ENCODE assay signal across 1 cellular context in the genomic region with DNA sequence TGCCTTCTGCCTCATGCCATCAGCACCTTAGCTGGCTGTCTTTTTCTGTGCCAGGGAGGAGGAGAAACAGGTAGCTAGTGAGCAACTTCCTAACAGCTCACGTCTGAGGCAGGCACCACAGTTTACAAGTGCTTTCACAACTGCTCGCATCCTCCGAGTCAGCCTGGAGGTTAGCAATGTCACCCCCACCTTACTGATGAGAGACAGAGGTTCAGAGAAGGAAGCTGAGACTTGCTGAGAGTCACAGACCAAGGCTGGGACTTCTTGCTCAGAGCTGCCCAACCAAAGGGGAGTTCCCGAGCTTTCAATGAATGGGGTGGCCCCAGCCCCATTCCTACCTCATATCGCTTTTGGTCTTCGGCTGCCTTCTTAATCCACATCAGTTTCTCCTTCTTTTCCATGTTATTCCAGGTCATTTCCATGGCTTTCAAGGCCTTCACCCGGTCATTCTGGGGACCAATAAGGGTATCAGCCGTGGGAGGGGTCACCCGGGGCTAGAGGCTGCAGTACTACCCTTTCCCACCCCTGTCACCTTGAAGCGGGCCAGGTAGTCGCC.
A peak's percentile ranks its signal among the peaks of the same experiment; 100 is the strongest.
TF ChIP-seq lines count a peak whose summit lies in the region.

No MANE protein-coding gene starts in this region.

TF ChIP-seq in GM12878, 131 proteins besides CTCF, POLR2A, EP300 and RAD21:
- TF ChIP-seq RUNX3 (IDR thresholded peaks at IDR 0.05; ENCODE audit: low read length): peak; percentile 21; the same call in 1 of the 2 replicates
- TF ChIP-seq TCF12 (IDR thresholded peaks at IDR 0.05; ENCODE audit: low read depth, low read length): no peak
- TF ChIP-seq, protein P1, sequence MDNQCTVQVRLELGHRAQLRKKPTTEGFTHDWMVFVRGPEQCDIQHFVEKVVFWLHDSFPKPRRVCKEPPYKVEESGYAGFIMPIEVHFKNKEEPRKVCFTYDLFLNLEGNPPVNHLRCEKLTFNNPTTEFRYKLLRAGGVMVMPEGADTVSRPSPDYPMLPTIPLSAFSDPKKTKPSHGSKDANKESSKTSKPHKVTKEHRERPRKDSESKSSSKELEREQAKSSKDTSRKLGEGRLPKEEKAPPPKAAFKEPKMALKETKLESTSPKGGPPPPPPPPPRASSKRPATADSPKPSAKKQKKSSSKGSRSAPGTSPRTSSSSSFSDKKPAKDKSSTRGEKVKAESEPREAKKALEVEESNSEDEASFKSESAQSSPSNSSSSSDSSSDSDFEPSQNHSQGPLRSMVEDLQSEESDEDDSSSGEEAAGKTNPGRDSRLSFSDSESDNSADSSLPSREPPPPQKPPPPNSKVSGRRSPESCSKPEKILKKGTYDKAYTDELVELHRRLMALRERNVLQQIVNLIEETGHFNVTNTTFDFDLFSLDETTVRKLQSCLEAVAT (IDR thresholded peaks at IDR 0.05): peak; percentile 33; the same call in 1 of the 2 replicates
- TF ChIP-seq PML (IDR thresholded peaks at IDR 0.05; ENCODE audit: low read length): peak; percentile 78
- no peak for TF ChIP-seq FOXK2 (IDR thresholded peaks at IDR 0.05)
- TF ChIP-seq, protein P2, sequence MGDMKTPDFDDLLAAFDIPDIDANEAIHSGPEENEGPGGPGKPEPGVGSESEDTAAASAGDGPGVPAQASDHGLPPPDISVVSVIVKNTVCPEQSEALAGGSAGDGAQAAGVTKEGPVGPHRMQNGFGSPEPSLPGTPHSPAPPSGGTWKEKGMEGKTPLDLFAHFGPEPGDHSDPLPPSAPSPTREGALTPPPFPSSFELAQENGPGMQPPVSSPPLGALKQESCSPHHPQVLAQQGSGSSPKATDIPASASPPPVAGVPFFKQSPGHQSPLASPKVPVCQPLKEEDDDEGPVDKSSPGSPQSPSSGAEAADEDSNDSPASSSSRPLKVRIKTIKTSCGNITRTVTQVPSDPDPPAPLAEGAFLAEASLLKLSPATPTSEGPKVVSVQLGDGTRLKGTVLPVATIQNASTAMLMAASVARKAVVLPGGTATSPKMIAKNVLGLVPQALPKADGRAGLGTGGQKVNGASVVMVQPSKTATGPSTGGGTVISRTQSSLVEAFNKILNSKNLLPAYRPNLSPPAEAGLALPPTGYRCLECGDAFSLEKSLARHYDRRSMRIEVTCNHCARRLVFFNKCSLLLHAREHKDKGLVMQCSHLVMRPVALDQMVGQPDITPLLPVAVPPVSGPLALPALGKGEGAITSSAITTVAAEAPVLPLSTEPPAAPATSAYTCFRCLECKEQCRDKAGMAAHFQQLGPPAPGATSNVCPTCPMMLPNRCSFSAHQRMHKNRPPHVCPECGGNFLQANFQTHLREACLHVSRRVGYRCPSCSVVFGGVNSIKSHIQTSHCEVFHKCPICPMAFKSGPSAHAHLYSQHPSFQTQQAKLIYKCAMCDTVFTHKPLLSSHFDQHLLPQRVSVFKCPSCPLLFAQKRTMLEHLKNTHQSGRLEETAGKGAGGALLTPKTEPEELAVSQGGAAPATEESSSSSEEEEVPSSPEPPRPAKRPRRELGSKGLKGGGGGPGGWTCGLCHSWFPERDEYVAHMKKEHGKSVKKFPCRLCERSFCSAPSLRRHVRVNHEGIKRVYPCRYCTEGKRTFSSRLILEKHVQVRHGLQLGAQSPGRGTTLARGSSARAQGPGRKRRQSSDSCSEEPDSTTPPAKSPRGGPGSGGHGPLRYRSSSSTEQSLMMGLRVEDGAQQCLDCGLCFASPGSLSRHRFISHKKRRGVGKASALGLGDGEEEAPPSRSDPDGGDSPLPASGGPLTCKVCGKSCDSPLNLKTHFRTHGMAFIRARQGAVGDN (IDR thresholded peaks at IDR 0.05): no peak
- TF ChIP-seq, protein P3, sequence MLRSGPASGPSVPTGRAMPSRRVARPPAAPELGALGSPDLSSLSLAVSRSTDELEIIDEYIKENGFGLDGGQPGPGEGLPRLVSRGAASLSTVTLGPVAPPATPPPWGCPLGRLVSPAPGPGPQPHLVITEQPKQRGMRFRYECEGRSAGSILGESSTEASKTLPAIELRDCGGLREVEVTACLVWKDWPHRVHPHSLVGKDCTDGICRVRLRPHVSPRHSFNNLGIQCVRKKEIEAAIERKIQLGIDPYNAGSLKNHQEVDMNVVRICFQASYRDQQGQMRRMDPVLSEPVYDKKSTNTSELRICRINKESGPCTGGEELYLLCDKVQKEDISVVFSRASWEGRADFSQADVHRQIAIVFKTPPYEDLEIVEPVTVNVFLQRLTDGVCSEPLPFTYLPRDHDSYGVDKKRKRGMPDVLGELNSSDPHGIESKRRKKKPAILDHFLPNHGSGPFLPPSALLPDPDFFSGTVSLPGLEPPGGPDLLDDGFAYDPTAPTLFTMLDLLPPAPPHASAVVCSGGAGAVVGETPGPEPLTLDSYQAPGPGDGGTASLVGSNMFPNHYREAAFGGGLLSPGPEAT (IDR thresholded peaks at IDR 0.05; ENCODE audit: low read depth): peak; percentile 46; the same call in 1 of the 2 replicates
- peak; percentile 20; the same call in 1 of the 2 replicates for TF ChIP-seq POLR2AphosphoS5 (IDR thresholded peaks at IDR 0.05; ENCODE audit: low read length)
- TF ChIP-seq HDGF (IDR thresholded peaks at IDR 0.05): peak; percentile 90
- TF ChIP-seq, protein P4, sequence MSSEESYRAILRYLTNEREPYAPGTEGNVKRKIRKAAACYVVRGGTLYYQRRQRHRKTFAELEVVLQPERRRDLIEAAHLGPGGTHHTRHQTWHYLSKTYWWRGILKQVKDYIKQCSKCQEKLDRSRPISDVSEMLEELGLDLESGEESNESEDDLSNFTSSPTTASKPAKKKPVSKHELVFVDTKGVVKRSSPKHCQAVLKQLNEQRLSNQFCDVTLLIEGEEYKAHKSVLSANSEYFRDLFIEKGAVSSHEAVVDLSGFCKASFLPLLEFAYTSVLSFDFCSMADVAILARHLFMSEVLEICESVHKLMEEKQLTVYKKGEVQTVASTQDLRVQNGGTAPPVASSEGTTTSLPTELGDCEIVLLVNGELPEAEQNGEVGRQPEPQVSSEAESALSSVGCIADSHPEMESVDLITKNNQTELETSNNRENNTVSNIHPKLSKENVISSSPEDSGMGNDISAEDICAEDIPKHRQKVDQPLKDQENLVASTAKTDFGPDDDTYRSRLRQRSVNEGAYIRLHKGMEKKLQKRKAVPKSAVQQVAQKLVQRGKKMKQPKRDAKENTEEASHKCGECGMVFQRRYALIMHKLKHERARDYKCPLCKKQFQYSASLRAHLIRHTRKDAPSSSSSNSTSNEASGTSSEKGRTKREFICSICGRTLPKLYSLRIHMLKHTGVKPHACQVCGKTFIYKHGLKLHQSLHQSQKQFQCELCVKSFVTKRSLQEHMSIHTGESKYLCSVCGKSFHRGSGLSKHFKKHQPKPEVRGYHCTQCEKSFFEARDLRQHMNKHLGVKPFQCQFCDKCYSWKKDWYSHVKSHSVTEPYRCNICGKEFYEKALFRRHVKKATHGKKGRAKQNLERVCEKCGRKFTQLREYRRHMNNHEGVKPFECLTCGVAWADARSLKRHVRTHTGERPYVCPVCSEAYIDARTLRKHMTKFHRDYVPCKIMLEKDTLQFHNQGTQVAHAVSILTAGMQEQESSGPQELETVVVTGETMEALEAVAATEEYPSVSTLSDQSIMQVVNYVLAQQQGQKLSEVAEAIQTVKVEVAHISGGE (CRISPR knock-in tag; IDR thresholded peaks at IDR 0.05): no peak
TF ChIP-seq in GM12878: peak in this region for 6.
